ENCODE assay signal across 15 cellular contexts in genomic region chrX:41761702-41762101, GRCh38. TPM values are rescaled to one million over a fixed set of nuclear protein-coding genes. Genes with fewer than 3 reads are reported as not detected.
A peak's percentile ranks its signal among the peaks of the same experiment; 100 is the strongest.
DNase-seq lines count a peak whose midpoint lies in the region; ATAC-seq, FAIRE-seq and TF ChIP-seq lines count a peak whose summit lies in the region.
"Had no signal": no experiment of that assay in that cellular context is flagged by ENCODE, and none has a peak within 500 bp of the region (broad histone marks: within the 10 kb centered on the region; RNA-seq: fewer than 3 reads in every experiment).

No MANE protein-coding gene starts in this region.

- TF ChIP-seq CTCF in A549 (IDR thresholded peaks at IDR 0.05) (no peak), HEK293 (tag by site-specific recombination; IDR thresholded peaks at IDR 0.05) (no peak), body of pancreas (IDR thresholded peaks at IDR 0.05) (no peak), right lobe of liver (IDR thresholded peaks at IDR 0.05) (no peak), endothelial cell (IDR thresholded peaks at IDR 0.05; ENCODE audit: unreplicated experiment) (no peak)

- CTCF ChIA-PET in A549 (lab: Yijun Ruan, JAX), result no interaction called here
- CTCF ChIA-PET in HEK293 (lab: Yijun Ruan, JAX), result no interaction called here

- intact Hi-C loops in body of pancreas (cut with DNase I) (no loop called here), right lobe of liver (cut with DNase I) (no loop called here)

- TF ChIP-seq EP300 in A549 (IDR thresholded peaks at IDR 0.05), result no peak

- TF ChIP-seq RAD21 in A549 (conservative IDR thresholded peaks at IDR 0.05 in 1 of 2, IDR thresholded peaks at IDR 0.05 in 1 of 2), result no peak

- H3K4me1 ChIP-seq in A549 (peaks cover 12% of the 10 kb centered on the region), HEK293 (ENCODE audit: control insufficient read depth, insufficient read depth, low read length) (no peaks in the 10 kb centered on the region), body of pancreas (peaks cover 20% of the 10 kb centered on the region), right lobe of liver (no peaks in the 10 kb centered on the region)
- H3K4me1 ChIP-seq: BLaER1 had no signal

- H3K36me3 ChIP-seq in HEK293 (ENCODE audit: control insufficient read depth in 2 of 2, insufficient read depth in 1 of 2, low read length in 2 of 2) (no peaks in the 10 kb centered on the region), body of pancreas (replicated peaks in 1 of 2; ENCODE audit: insufficient read depth in 1 of 2, low read depth in 2 of 2) (no peaks in the 10 kb centered on the region), right lobe of liver (no peaks in the 10 kb centered on the region)
- H3K36me3 ChIP-seq: BLaER1 had no signal

- H3K27ac Mint-ChIP-seq in effector memory CD8-positive, alpha-beta T cell, result no peak overlapping the region
- no peak overlapping the region for H3K27ac Mint-ChIP-seq in endothelial cell (ENCODE audit: unreplicated experiment)

- H3K4me2 ChIP-seq in A549, result peak overlapping the region; percentile 39; the same call in 2 of the 3 replicates
- H3K4me2 ChIP-seq: BLaER1 had no signal

- POLR2A ChIA-PET in A549 (lab: Yijun Ruan, JAX), result no interaction called here
- POLR2A ChIA-PET in HEK293 (lab: Yijun Ruan, JAX), result no interaction called here

- no peaks in the 10 kb centered on the region for H3K9me3 ChIP-seq in A549
- no peaks in the 10 kb centered on the region for H3K9me3 ChIP-seq in HEK293 (ENCODE audit: control insufficient read depth, insufficient read depth, low read depth, low read length)
- H3K9me3 ChIP-seq in body of pancreas, result no peaks in the 10 kb centered on the region
- H3K9me3 ChIP-seq in right lobe of liver, result no peaks in the 10 kb centered on the region
- H3K9me3 ChIP-seq: BLaER1 had no signal

- FAIRE-seq in A549 (lab: Jason Lieb, UNC), result peak; percentile 51

- H3K27ac ChIP-seq in A549 (no peak overlapping the region), HEK293 (ENCODE audit: extremely low read depth, low read depth, low read length) (no peak overlapping the region), body of pancreas (peak overlapping the region in 3 of 4 donors; percentile 32 to 70 (median 50)), right lobe of liver (peak overlapping the region; percentile 4 to 50 (median 48))
- H3K27ac ChIP-seq: BLaER1 had no signal

- peaks cover 2 to 33% of the 10 kb centered on the region in 2 donors for H3K4me1 Mint-ChIP-seq in effector memory CD8-positive, alpha-beta T cell (ENCODE audit: low read depth in 2 of 2)
- H3K4me1 Mint-ChIP-seq in endothelial cell (ENCODE audit: unreplicated experiment), result no peaks in the 10 kb centered on the region

- H3K9me3 Mint-ChIP-seq in effector memory CD8-positive, alpha-beta T cell, result no peaks in the 10 kb centered on the region
- no peaks in the 10 kb centered on the region for H3K9me3 Mint-ChIP-seq in endothelial cell (ENCODE audit: unreplicated experiment)

- ATAC-seq in A549 (no peak), body of pancreas (no peak), right lobe of liver (peak in 1 of 4 donors; percentile 13)
- no peak for ATAC-seq in effector memory CD8-positive, alpha-beta T cell (replicated peaks)

- no peak overlapping the region for H3K4me3 ChIP-seq in A549
- H3K4me3 ChIP-seq in HEK293 (ENCODE audit: low read depth, low read length), result no peak overlapping the region
- no peak overlapping the region for H3K4me3 ChIP-seq in body of pancreas
- H3K4me3 ChIP-seq in right lobe of liver, result no peak overlapping the region
- H3K4me3 ChIP-seq: BLaER1 had no signal

- no peak overlapping the region for H3K4me3 Mint-ChIP-seq in effector memory CD8-positive, alpha-beta T cell
- H3K4me3 Mint-ChIP-seq in endothelial cell (ENCODE audit: unreplicated experiment), result no peak overlapping the region

- TF ChIP-seq POLR2A in A549 (IDR thresholded peaks at IDR 0.05; ENCODE audit: low read length) (no peak), body of pancreas (IDR thresholded peaks at IDR 0.05) (no peak), right lobe of liver (IDR thresholded peaks at IDR 0.05) (no peak)

- peaks cover 3% of the 10 kb centered on the region for H3K36me3 Mint-ChIP-seq in effector memory CD8-positive, alpha-beta T cell (ENCODE audit: insufficient read depth)
- no peaks in the 10 kb centered on the region for H3K36me3 Mint-ChIP-seq in endothelial cell (ENCODE audit: low read depth, unreplicated experiment)

- H3K27me3 Mint-ChIP-seq in effector memory CD8-positive, alpha-beta T cell, result no peaks in the 10 kb centered on the region
- no peaks in the 10 kb centered on the region for H3K27me3 Mint-ChIP-seq in endothelial cell (ENCODE audit: unreplicated experiment)

- DNase-seq in A549 (ENCODE audit: low read depth in 1 of 2, low spot score in 1 of 2), result no peak
- DNase-seq in body of pancreas, result no peak
- no peak for DNase-seq in right lobe of liver
- no peak for DNase-seq in effector memory CD8-positive, alpha-beta T cell
- DNase-seq in dedifferentiated amniotic fluid mesenchymal stem cell (ENCODE audit: extremely low spot score), result no peak
- DNase-seq in endothelial cell (ENCODE audit: low spot score), result no peak
- DNase-seq: AML-193, DMS 273 treated with DMSO at 0.1 percent for 48 hours, HCEC 1CT, IMR-90 had no signal

- H3K27me3 ChIP-seq in body of pancreas (no peaks in the 10 kb centered on the region), right lobe of liver (no peaks in the 10 kb centered on the region)

TF ChIP-seq in A549, 52 proteins besides CTCF, POLR2A, EP300 and RAD21 (continues in another document):
- no peak for TF ChIP-seq TFCP2L1 (CRISPR knock-in tag; IDR thresholded peaks at IDR 0.05)
- TF ChIP-seq POLR2AphosphoS2 (conservative IDR thresholded peaks at IDR 0.05; ENCODE audit: low read length), result no peak
- no peak for TF ChIP-seq BCL3 (IDR thresholded peaks at IDR 0.05)
- TF ChIP-seq USF2 (IDR thresholded peaks at IDR 0.05), result no peak

TF ChIP-seq in HEK293, 187 proteins besides CTCF, POLR2A, EP300 and RAD21:
- TF ChIP-seq PRDM6 (tag by site-specific recombination; IDR thresholded peaks at IDR 0.05) (0 out of 2 replicates have a peak, but pooled peaks have one; percentile 36), HIC1 (tag by site-specific recombination; IDR thresholded peaks at IDR 0.05) (no peak), FEZF1 (tag by site-specific recombination; IDR thresholded peaks at IDR 0.05) (peak; percentile 45; the same call in 1 of the 2 replicates), ZNF843 (tag by site-specific recombination; IDR thresholded peaks at IDR 0.05) (peak; percentile 39; the same call in 1 of the 2 replicates)

RNA-seq across cellular contexts. Expression of gene GPR82, which starts 37.7 kb away (rescaled TPM):
- polyA plus RNA-seq in A549 (2011; rRNA removed), result not detected in 2 replicates
- not detected in 2 replicates for polyA plus RNA-seq in A549 (2012; cell fraction: cytosol; rRNA removed)
- polyA plus RNA-seq in A549 (2012; cell fraction: nucleus; rRNA removed), result not detected in 2 replicates
- polyA plus RNA-seq in A549 (2017; fragmentation: RNase III; extraction: RNeasy Plus Mini Kit Qiagen cat#74134 plus additional on column Dnase treatment), result not detected in 3 replicates
- not detected in 2 replicates for polyA minus RNA-seq in A549 (2011; rRNA and poly(A)+ RNA removed)
- under 1 TPM in 1 of 2 donors, not detected in 1; 0.52 TPM for total RNA-seq in body of pancreas
- under 1 TPM; 0.06 to 0.44 (median 0.20) TPM for total RNA-seq in right lobe of liver
- total RNA-seq in endothelial cell (ENCODE audit: unreplicated experiment), result not detected
- total RNA-seq: A673, Daoy, H4, IMR-90 had no signal
- polyA plus RNA-seq: IMR-90 had no signal

Comparison
In these comparisons a context has a peak if more than half of its experiments do, and no peak if none do; other contexts are left out.
1. H3K27ac ChIP-seq: peak in body of pancreas (3 of 4) and right lobe of liver (3 of 3); none in A549 (0 of 2) and HEK293 (single experiment).